ENCODE assay signal across 1 cellular context in genomic region chr11:46243796-46244109, GRCh38.
TF ChIP-seq lines count a peak whose summit lies in the region.

No MANE protein-coding gene starts in this region.

TF ChIP-seq in HEK293, 187 proteins besides CTCF, POLR2A, EP300 and RAD21 (continued from another document):
- TF ChIP-seq PRDM2 (tag by site-specific recombination; IDR thresholded peaks at IDR 0.05; ENCODE audit: borderline replicate concordance) (no peak), SP3 (tag by site-specific recombination; IDR thresholded peaks at IDR 0.05) (no peak)
TF ChIP-seq in HEK293: peak in this region for 3.
